8 cellular contexts compared by ENCODE assay signal in the genomic region with DNA sequence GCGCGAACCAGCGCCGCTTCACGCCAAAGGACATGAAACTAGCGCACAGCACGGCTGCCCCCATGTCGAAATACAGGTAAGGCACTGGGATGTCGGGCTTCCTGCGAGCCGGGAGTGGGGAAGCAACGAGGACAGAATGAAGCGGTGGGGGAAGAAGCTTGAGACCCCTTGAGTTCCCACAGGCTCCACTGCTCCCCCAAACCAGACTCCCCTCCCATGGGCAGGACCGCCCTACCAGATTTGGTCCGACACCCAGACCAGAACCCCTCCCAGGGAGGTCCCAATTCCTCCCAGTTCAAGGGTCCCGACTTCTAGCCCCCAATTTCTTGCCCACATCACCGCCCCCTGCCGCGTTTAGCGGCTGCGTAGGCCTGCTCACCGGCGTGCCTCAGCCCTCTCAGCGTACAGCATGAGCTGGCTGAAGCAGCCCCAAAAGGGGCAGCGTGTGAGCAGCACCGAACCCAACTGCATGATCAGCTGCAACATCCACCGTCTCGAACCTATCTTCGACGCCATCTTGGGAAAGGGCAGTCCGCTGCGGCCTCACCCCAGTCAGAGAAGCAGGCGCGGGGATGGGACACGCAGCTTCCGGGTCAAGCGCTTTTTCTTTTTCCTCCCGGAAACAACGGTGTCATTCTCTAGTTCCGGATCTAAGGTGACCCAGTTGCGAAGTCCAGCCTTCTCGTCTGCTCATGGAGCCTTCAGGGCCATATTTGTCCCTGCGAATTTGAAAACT. TPM values are rescaled to one million over a fixed set of nuclear protein-coding genes. Genes with fewer than 3 reads are reported as not detected.
DNase-seq lines count a peak whose midpoint lies in the region; ATAC-seq, FAIRE-seq and TF ChIP-seq lines count a peak whose summit lies in the region.

A gene (minus strand): TSS at position 527 of the 736 bp plus-strand sequence. CDS start 11 bp downstream, at position 516.

- intact Hi-C loops in kidney (cut with DNase I): no loop called here

- no peak for FAIRE-seq in kidney (lab: Jason Lieb, UNC)

- H3K4me1 Mint-ChIP-seq in chondrocyte (ENCODE audit: low read depth): peaks cover 20% of the 10 kb centered on the region

- peak within 1 kb of the TSS; percentile 97 for H2AFZ ChIP-seq in ACC112 (ENCODE audit: low read length, unreplicated experiment)

- ATAC-seq in GM18873 (IDR thresholded peaks at IDR 0.05; ENCODE audit: low FRiP score, unreplicated experiment) (peak; percentile 58), HG03196 (IDR thresholded peaks at IDR 0.05; ENCODE audit: unreplicated experiment) (peak; percentile 78)

- no peaks in the 10 kb centered on the region for H3K9me3 ChIP-seq in kidney (ENCODE audit: control insufficient read depth in 1 of 2, low read length in 2 of 2)

- TF ChIP-seq CTCF in chondrocyte (IDR thresholded peaks at IDR 0.05): no peak
- peak; percentile 15 for TF ChIP-seq CTCF in kidney (IDR thresholded peaks at IDR 0.05; ENCODE audit: borderline replicate concordance, extremely low read depth, insufficient read depth)

- no peaks in the 10 kb centered on the region for H3K27me3 Mint-ChIP-seq in chondrocyte (ENCODE audit: low read depth)

- H3K36me3 ChIP-seq in ACC112 (ENCODE audit: insufficient read depth, low read length) (no peaks in the 10 kb centered on the region), kidney (ENCODE audit: control insufficient read depth in 1 of 2, insufficient read depth in 2 of 2, low read length in 2 of 2) (peaks cover 0 to 3% of the 10 kb centered on the region in 2 donors)

- peaks cover 5% of the 10 kb centered on the region for H3K79me2 ChIP-seq in ACC112 (ENCODE audit: control insufficient read depth, insufficient read depth, low read length, unreplicated experiment)

- H3K36me3 Mint-ChIP-seq in chondrocyte (ENCODE audit: low read depth): peaks cover 6% of the 10 kb centered on the region

- DNase-seq in NCI-H460 (ENCODE audit: extremely low read depth, low read depth) (peak; percentile 92), chondrocyte (ENCODE audit: low spot score) (no peak), kidney (peak; percentile 96)
- DNase-seq in activated CD4-positive, alpha-beta T cell treated with anti-CD3 and anti-CD28 coated beads for 24 hours (ENCODE audit: low read depth in 2 of 2): peak; percentile 81 to 84
- peak; percentile 76 to 77 for DNase-seq in stimulated activated CD4-positive, alpha-beta T cell treated with anti-CD3 and anti-CD28 coated beads, Interleukin-15, amount 100 ng/mL, for 1 hour (ENCODE audit: low read depth in 1 of 2, low spot score in 1 of 2)

- peak within 1 kb of the TSS; percentile 86 to 88 for H3K9ac ChIP-seq in kidney (ENCODE audit: low read length in 2 of 2)

- H3K27ac ChIP-seq in ACC112 (ENCODE audit: low read depth, low read length) (peak within 1 kb of the TSS; percentile 37), kidney (ENCODE audit: low read depth in 2 of 2, low read length in 2 of 2) (peak within 1 kb of the TSS in 1 of 2 donors; percentile 69)

- H3K27me3 ChIP-seq in ACC112 (ENCODE audit: insufficient read depth, low read length): no peaks in the 10 kb centered on the region

- peak within 1 kb of the TSS; percentile 98 for H3K27ac Mint-ChIP-seq in chondrocyte (ENCODE audit: unreplicated experiment)

- H3K9me3 Mint-ChIP-seq in chondrocyte (ENCODE audit: low read depth): no peaks in the 10 kb centered on the region

- peaks cover 6% of the 10 kb centered on the region for H3K4me1 ChIP-seq in ACC112 (ENCODE audit: control insufficient read depth, insufficient read depth, low read length, unreplicated experiment)
- H3K4me1 ChIP-seq in kidney (ENCODE audit: control insufficient read depth in 1 of 2, insufficient read depth in 1 of 2, low read depth in 1 of 2, low read length in 2 of 2): peaks cover 0 to 12% of the 10 kb centered on the region in 2 donors

- peak within 1 kb of the TSS; percentile 100 for H3K4me3 Mint-ChIP-seq in chondrocyte (ENCODE audit: unreplicated experiment)

- H3K4me3 ChIP-seq in ACC112 (ENCODE audit: low read depth, low read length) (peak within 1 kb of the TSS; percentile 87), kidney (ENCODE audit: low read length in 2 of 2) (peak within 1 kb of the TSS; percentile 94 to 97)

RNA-seq across cellular contexts. Expression of the gene that starts here (rescaled TPM):
- 40.0 and 44.6 TPM in 2 replicates for total RNA-seq in NCI-H460 (2014; rRNA removed; shearing (Covaris generic))
- 67.3 and 74.8 TPM in 2 replicates for polyA plus RNA-seq in NCI-H460 (2014; cell fraction: nucleus; rRNA removed)
- total RNA-seq in chondrocyte (14.1 to 20.4 TPM (median 19.0 TPM) in 3 replicates), kidney (31.2 TPM)
- 111 TPM for polyA plus RNA-seq in kidney (ENCODE audit: insufficient read depth, low read depth, low replicate concordance)
